In the genomic region with DNA sequence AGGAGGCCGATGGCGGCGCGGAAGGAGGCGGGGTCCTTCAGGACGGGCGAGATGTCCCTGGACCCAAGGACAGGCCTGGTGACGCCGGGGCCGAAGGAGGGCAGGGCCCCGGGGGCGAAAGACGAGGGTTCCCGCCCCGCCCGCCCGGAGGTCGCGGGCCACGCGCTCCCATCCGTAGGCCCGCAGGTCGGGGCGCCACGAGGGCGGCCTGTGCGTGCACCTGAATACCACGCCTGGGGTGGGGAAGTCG, we compare ENCODE assay signal across 8 cellular contexts. TPM values are rescaled to one million over a fixed set of nuclear protein-coding genes. Genes with fewer than 3 reads are reported as not detected.
DNase-seq lines count a peak whose midpoint lies in the region; ATAC-seq and TF ChIP-seq lines count a peak whose summit lies in the region.

No MANE protein-coding gene starts in this region.

- H3K9me3 ChIP-seq in muscle layer of duodenum (ENCODE audit: control insufficient read depth in 1 of 2, low read length in 2 of 2): no peaks in the 10 kb centered on the region

- peak; percentile 33 for ATAC-seq in GM18909 (IDR thresholded peaks at IDR 0.05; ENCODE audit: poor library complexity, unreplicated experiment)
- peak; percentile 10 for ATAC-seq in HG03196 (IDR thresholded peaks at IDR 0.05; ENCODE audit: unreplicated experiment)
- ATAC-seq in HG02678 (IDR thresholded peaks at IDR 0.05; ENCODE audit: unreplicated experiment): no peak

- no peaks in the 10 kb centered on the region for H3K27me3 Mint-ChIP-seq in MCF 10A (ENCODE audit: insufficient read depth, unreplicated experiment)

- H3K36me3 ChIP-seq in muscle layer of duodenum (ENCODE audit: control insufficient read depth in 1 of 2, insufficient read depth in 2 of 2, low read length in 2 of 2): peaks cover 4 to 6% of the 10 kb centered on the region in 2 donors

- no peaks in the 10 kb centered on the region for H3K27me3 ChIP-seq in muscle layer of duodenum (ENCODE audit: low read depth, low read length)

- POLR2A ChIA-PET in MCF 10A (lab: Yijun Ruan, JAX): interaction anchor here (0.6 to 4.1 kb wide), 21 partner anchors 8 to 1306 kb away, joined by 3 to 42 read pairs (median 6); partner anchors contain the start of genes CDH15, CDT1, CHMP1A and CTU2

- TF ChIP-seq CTCF in MCF 10A (IDR thresholded peaks at IDR 0.05; ENCODE audit: unreplicated experiment): no peak

- H3K4me3 Mint-ChIP-seq in MCF 10A (ENCODE audit: unreplicated experiment): peak overlapping the region; percentile 76

- no peaks in the 10 kb centered on the region for H3K9me3 Mint-ChIP-seq in MCF 10A (ENCODE audit: unreplicated experiment)

- peaks cover 5% of the 10 kb centered on the region for H3K4me1 Mint-ChIP-seq in MCF 10A (ENCODE audit: insufficient read depth, unreplicated experiment)

- no peak for DNase-seq in MCF 10A (ENCODE audit: unreplicated experiment)
- DNase-seq in midbrain (lab: John Stamatoyannopoulos, UW): no peak
- DNase-seq in NCI-H2107 treated with DMSO at 0.1 percent for 48 hours (lab: John Stamatoyannopoulos, UW; ENCODE audit: unreplicated experiment): no peak
- DNase-seq in NK-92 treated with Interleukin-12 subunit alpha and Interleukin-12 subunit beta, amount 100 ng/mL, for 24 hours (lab: John Stamatoyannopoulos, UW): no peak

- peaks cover 7 to 31% of the 10 kb centered on the region in 2 donors for H3K4me1 ChIP-seq in muscle layer of duodenum (ENCODE audit: control insufficient read depth in 1 of 2, insufficient read depth in 2 of 2, low read length in 2 of 2)

- H3K4me3 ChIP-seq in muscle layer of duodenum (ENCODE audit: low read depth in 1 of 2, low read length in 2 of 2): peak overlapping the region; percentile 73 to 74

- H3K27ac ChIP-seq in muscle layer of duodenum (ENCODE audit: low read length): no peak overlapping the region

- no TSS peak for BruUV-seq in MCF 10A (replicated peaks; lab: Mats Ljungman, UMichigan)

- CTCF ChIA-PET in MCF 10A (lab: Yijun Ruan, JAX): interaction anchor here (0.7 to 6.2 kb wide), 5 partner anchors 46 to 355 kb away, joined by 3 to 47 read pairs (median 3); partner anchors contain the start of genes GALNS and TRAPPC2L

- intact Hi-C loops in MCF 10A (cut with micrococcal nuclease): no loop called here

- H3K36me3 Mint-ChIP-seq in MCF 10A (ENCODE audit: insufficient read depth, unreplicated experiment): peaks cover 38% of the 10 kb centered on the region

- peak overlapping the region; percentile 77 for H3K27ac Mint-ChIP-seq in MCF 10A (ENCODE audit: low read depth, unreplicated experiment)

RNA-seq across cellular contexts. Expression of gene APRT, which starts 0.2 kb away (rescaled TPM):
- 231 and 248 TPM in 2 replicates for total RNA-seq in MCF 10A (2022)

RNA-seq across cellular contexts. Expression of gene CDT1, which starts 7.9 kb away (rescaled TPM):
- 5.3 and 16.6 TPM in 2 replicates for total RNA-seq in MCF 10A (2022)

RNA-seq across cellular contexts. Expression of gene PIEZO1, which starts 26.5 kb away (rescaled TPM):
- total RNA-seq in MCF 10A (2022): 193 and 195 TPM in 2 replicates

RNA-seq across cellular contexts. Expression of gene GALNS, which starts 45.2 kb away (rescaled TPM):
- 26.0 and 31.6 TPM in 2 replicates for total RNA-seq in MCF 10A (2022)

RNA-seq across cellular contexts. Expression of gene TRAPPC2L, which starts 45.4 kb away (rescaled TPM):
- 35.6 and 42.6 TPM in 2 replicates for total RNA-seq in MCF 10A (2022)
